14 cellular contexts compared by ENCODE assay signal in the genomic region with DNA sequence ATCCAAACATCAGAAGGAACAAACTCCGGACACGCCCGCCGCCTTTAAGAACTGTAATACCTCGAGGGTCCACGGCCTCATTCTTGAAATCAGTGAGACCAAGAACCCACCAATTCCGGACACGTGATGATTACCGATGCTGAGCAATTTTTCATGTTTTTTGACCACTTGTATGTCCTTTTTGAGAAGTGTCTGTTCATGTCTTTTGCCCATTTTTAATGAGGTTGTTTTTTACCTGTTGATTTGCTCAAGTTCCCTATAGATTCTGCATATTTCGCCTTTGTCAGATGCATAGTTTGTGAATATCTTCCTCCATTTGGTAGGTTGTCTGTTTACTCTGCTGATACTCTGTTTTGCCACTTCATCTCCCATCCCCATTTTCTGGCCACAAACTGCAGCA.
DNase-seq lines count a peak whose midpoint lies in the region; ATAC-seq, FAIRE-seq and TF ChIP-seq lines count a peak whose summit lies in the region.
"Had no signal": no experiment of that assay in that cellular context is flagged by ENCODE, and none has a peak within 500 bp of the region (broad histone marks: within the 10 kb centered on the region; RNA-seq: fewer than 3 reads in every experiment).

No MANE protein-coding gene starts in this region.

- 93% methylated on average over 10 of the region's 10 CpGs for WGBS in HepG2 (ENCODE audit: low lambda C conversion rate)
- WGBS in right lobe of liver (ENCODE audit: insufficient coverage, low coverage, low lambda C conversion rate, missing lambda C conversion rate) = 99% methylated on average over 9 of the region's 10 CpGs

- no peaks in the 10 kb centered on the region for H3K79me2 ChIP-seq in HepG2 (ENCODE audit: insufficient read depth, low read length)

- DNase-seq in HepG2 (ENCODE audit: low spot score) (no peak), right lobe of liver (no peak), MCF 10A (ENCODE audit: unreplicated experiment) (no peak), NCI-H1436 (lab: John Stamatoyannopoulos, UW) (no peak), DMS 273 treated with DMSO at 0.1 percent for 48 hours (lab: John Stamatoyannopoulos, UW) (no peak)
- DNase-seq: activated CD8-positive, alpha-beta memory T cell treated with anti-CD3 and anti-CD28 coated beads, Interleukin-2, amount 50 U/mL, for 4 hours; NCI-H2029 treated with DMSO at 0.1 percent for 48 hours; NK-92 treated with Interleukin-12 subunit alpha and Interleukin-12 subunit beta, amount 100 ng/mL, for 24 hours; occipital lobe; T-helper 17 cell had no signal

- H3K4me3 ChIP-seq in HepG2 (replicated peaks in 1 of 3; ENCODE audit: insufficient read depth in 1 of 3, low read depth in 2 of 3, low read length in 3 of 3) (no peak overlapping the region), right lobe of liver (no peak overlapping the region)
- H3K4me3 ChIP-seq: K562 had no signal

- CTCF ChIA-PET in HepG2 (lab: Yijun Ruan, JAX; ENCODE audit: low intra/inter-chr PET ratio, low total read pairs) = no interaction called here
- CTCF ChIA-PET in MCF 10A (lab: Yijun Ruan, JAX) = interaction anchor here (0.6 to 0.8 kb wide), 2 partner anchors 140 to 760 kb away, joined by 3 to 4 read pairs; no protein-coding TSS in a partner anchor

- no peak overlapping the region for H3K27ac ChIP-seq in HepG2 (ENCODE audit: extremely low read length, insufficient read depth, low read length)
- H3K27ac ChIP-seq in right lobe of liver = no peak overlapping the region

- H3K27me3 Mint-ChIP-seq in MCF 10A (ENCODE audit: insufficient read depth, unreplicated experiment) (no peaks in the 10 kb centered on the region), nephron (ENCODE audit: low read depth) (peaks cover 3% of the 10 kb centered on the region)
- H3K27me3 Mint-ChIP-seq: T-helper 17 cell had no signal

- peaks cover 7% of the 10 kb centered on the region for H3K36me3 Mint-ChIP-seq in MCF 10A (ENCODE audit: insufficient read depth, unreplicated experiment)
- peaks cover 14% of the 10 kb centered on the region for H3K36me3 Mint-ChIP-seq in nephron (ENCODE audit: low read depth)

- no peak for TF ChIP-seq RAD21 in HepG2 (CRISPR knock-in tag; IDR thresholded peaks at IDR 0.05)

- peaks cover 35% of the 10 kb centered on the region for H3K4me1 Mint-ChIP-seq in MCF 10A (ENCODE audit: insufficient read depth, unreplicated experiment)
- peaks cover 36% of the 10 kb centered on the region for H3K4me1 Mint-ChIP-seq in nephron

- intact Hi-C loops in HepG2 (cut with micrococcal nuclease; ENCODE audit: unreplicated experiment) = no loop called here
- intact Hi-C loops in right lobe of liver (cut with DNase I) = no loop called here
- intact Hi-C loops in MCF 10A (cut with micrococcal nuclease) = no loop called here

- no peak for TF ChIP-seq EP300 in HepG2 (IDR thresholded peaks at IDR 0.05; ENCODE audit: low read depth in 2 of 2, low read length in 2 of 2)
- no peak for TF ChIP-seq EP300 in HepG2 (CRISPR knock-in tag; IDR thresholded peaks at IDR 0.05; ENCODE audit: borderline replicate concordance)

- H3K4me1 ChIP-seq in HepG2 (ENCODE audit: insufficient read depth, low read length) = peaks cover 53% of the 10 kb centered on the region
- H3K4me1 ChIP-seq in right lobe of liver = peaks cover 0 to 7% (median 0%) of the 10 kb centered on the region in 4 donors

- H3K9ac ChIP-seq in HepG2 (ENCODE audit: insufficient read depth, low read depth, low read length) = no peak overlapping the region

- no peak for ATAC-seq in HepG2
- ATAC-seq in right lobe of liver = no peak
- no peak for ATAC-seq in GM18858 (IDR thresholded peaks at IDR 0.05; ENCODE audit: unreplicated experiment)
- no peak for ATAC-seq in HG03108 (IDR thresholded peaks at IDR 0.05; ENCODE audit: unreplicated experiment)
- ATAC-seq: K562 had no signal

- H2AFZ ChIP-seq in HepG2 (ENCODE audit: low read length) = no peak overlapping the region

- in situ Hi-C loops in HepG2 (cut with HindIII; ENCODE audit: extremely low pct_ligation_motif_present, low pct_unique_long_range_greater_than_20kb) = no loop called here

- POLR2A ChIA-PET in HepG2 (lab: Yijun Ruan, JAX) (no interaction called here), MCF 10A (lab: Yijun Ruan, JAX) (interaction anchor here (0.9 to 2.6 kb wide), 3 partner anchors 24 to 145 kb away, joined by 3 to 11 read pairs (median 6); no protein-coding TSS in a partner anchor)

- H3K4me3 Mint-ChIP-seq in MCF 10A (ENCODE audit: unreplicated experiment) (no peak overlapping the region), nephron (peak overlapping the region in 1 of 3 experiments; percentile 20)

- H3K9me3 ChIP-seq in HepG2 (ENCODE audit: low read length) = peaks cover 7% of the 10 kb centered on the region
- no peaks in the 10 kb centered on the region for H3K9me3 ChIP-seq in right lobe of liver

- TF ChIP-seq CTCF in HepG2 (CRISPR knock-in tag; IDR thresholded peaks at IDR 0.05) (no peak), right lobe of liver (IDR thresholded peaks at IDR 0.05) (no peak), MCF 10A (IDR thresholded peaks at IDR 0.05; ENCODE audit: unreplicated experiment) (no peak), nephron (IDR thresholded peaks at IDR 0.05; ENCODE audit: unreplicated experiment in 3 of 3) (no peak)

- no peak for FAIRE-seq in HepG2 (lab: Jason Lieb, UNC)
- FAIRE-seq: K562 had no signal

- BruUV-seq in HepG2 (replicated peaks; lab: Mats Ljungman, UMichigan) = no TSS peak
- no TSS peak for BruUV-seq in MCF 10A (replicated peaks; lab: Mats Ljungman, UMichigan)

- H3K4me2 ChIP-seq in HepG2 (ENCODE audit: low read depth, low read length) = no peak overlapping the region

- H4K20me1 ChIP-seq in HepG2 (ENCODE audit: insufficient read depth, low read length) = no peaks in the 10 kb centered on the region

- H3K36me3 ChIP-seq in HepG2 (replicated peaks in 1 of 2; ENCODE audit: control insufficient read depth in 1 of 2, insufficient read depth in 2 of 2, low read length in 2 of 2) (no peaks in the 10 kb centered on the region), right lobe of liver (no peaks in the 10 kb centered on the region)

- H3K27ac Mint-ChIP-seq in MCF 10A (ENCODE audit: low read depth, unreplicated experiment) (peak overlapping the region; percentile 95), nephron (peak overlapping the region; percentile 74 to 97 (median 91))

- H3K27me3 ChIP-seq in HepG2 (ENCODE audit: control insufficient read depth in 1 of 2, insufficient read depth in 2 of 2, low read length in 2 of 2) (no peaks in the 10 kb centered on the region), right lobe of liver (no peaks in the 10 kb centered on the region)

- TF ChIP-seq POLR2A in HepG2 (IDR thresholded peaks at IDR 0.05; ENCODE audit: insufficient read depth in 1 of 2, low read depth in 2 of 2, low read length in 2 of 2) (no peak), right lobe of liver (IDR thresholded peaks at IDR 0.05) (no peak)

- H3K9me3 Mint-ChIP-seq in MCF 10A (ENCODE audit: unreplicated experiment) (no peaks in the 10 kb centered on the region), nephron (peaks cover 12% of the 10 kb centered on the region)

TF ChIP-seq in HepG2, 621 proteins besides CTCF, POLR2A, EP300 and RAD21 (continues in another document):
- TF ChIP-seq, protein P1, sequence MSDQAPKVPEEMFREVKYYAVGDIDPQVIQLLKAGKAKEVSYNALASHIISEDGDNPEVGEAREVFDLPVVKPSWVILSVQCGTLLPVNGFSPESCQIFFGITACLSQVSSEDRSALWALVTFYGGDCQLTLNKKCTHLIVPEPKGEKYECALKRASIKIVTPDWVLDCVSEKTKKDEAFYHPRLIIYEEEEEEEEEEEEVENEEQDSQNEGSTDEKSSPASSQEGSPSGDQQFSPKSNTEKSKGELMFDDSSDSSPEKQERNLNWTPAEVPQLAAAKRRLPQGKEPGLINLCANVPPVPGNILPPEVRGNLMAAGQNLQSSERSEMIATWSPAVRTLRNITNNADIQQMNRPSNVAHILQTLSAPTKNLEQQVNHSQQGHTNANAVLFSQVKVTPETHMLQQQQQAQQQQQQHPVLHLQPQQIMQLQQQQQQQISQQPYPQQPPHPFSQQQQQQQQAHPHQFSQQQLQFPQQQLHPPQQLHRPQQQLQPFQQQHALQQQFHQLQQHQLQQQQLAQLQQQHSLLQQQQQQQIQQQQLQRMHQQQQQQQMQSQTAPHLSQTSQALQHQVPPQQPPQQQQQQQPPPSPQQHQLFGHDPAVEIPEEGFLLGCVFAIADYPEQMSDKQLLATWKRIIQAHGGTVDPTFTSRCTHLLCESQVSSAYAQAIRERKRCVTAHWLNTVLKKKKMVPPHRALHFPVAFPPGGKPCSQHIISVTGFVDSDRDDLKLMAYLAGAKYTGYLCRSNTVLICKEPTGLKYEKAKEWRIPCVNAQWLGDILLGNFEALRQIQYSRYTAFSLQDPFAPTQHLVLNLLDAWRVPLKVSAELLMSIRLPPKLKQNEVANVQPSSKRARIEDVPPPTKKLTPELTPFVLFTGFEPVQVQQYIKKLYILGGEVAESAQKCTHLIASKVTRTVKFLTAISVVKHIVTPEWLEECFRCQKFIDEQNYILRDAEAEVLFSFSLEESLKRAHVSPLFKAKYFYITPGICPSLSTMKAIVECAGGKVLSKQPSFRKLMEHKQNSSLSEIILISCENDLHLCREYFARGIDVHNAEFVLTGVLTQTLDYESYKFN (CRISPR knock-in tag; conservative IDR thresholded peaks at IDR 0.05) = no peak
- TF ChIP-seq MTA1 (CRISPR knock-in tag; IDR thresholded peaks at IDR 0.05; ENCODE audit: borderline replicate concordance) (no peak), DR1 (CRISPR knock-in tag; IDR thresholded peaks at IDR 0.05) (no peak)
